1 cellular context compared by ENCODE assay signal in the genomic region with DNA sequence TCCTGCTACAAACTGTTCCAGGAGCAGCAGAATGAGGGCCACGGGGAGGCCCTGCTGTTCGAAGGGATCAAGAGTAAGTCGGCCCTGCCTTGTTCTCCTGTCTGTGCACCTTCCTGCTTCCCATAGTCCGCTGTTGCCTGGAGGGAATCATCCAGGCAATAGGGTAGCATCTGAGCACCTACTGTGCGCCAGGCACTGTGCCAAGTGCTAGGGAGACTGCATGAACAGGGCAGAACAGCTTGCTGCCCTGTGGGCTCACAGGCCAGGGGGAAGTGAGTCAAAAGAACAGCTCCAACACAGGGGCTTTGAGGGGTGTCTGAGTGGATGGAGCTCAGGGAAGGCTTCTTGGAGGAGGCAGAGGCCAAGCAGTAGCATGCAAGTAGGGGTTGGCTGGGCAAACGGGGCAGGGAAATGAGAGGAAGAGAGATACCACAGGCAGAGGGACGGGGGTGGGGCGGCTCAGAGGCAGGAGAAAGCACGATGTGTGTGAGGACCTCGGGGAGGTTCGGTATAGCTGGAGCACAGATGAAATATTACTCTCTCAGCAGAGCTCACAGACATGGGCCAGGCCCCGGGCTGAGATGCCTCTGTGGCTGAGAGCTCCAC.
TF ChIP-seq lines count a peak whose summit lies in the region.

No MANE protein-coding gene starts in this region.

TF ChIP-seq in WTC11, 78 proteins besides CTCF, POLR2A, EP300 and RAD21 (continued from another document):
- TF ChIP-seq AR (CRISPR knock-in tag; IDR thresholded peaks at IDR 0.05) (no peak), TEAD1 (CRISPR knock-in tag; IDR thresholded peaks at IDR 0.05) (no peak), ZNF423 (CRISPR knock-in tag; IDR thresholded peaks at IDR 0.05) (no peak), TCF7 (CRISPR knock-in tag; IDR thresholded peaks at IDR 0.05; ENCODE audit: low read depth) (no peak), ELF4 (CRISPR knock-in tag; IDR thresholded peaks at IDR 0.05; ENCODE audit: low read depth) (no peak), SMAD3 (CRISPR knock-in tag; IDR thresholded peaks at IDR 0.05; ENCODE audit: borderline replicate concordance) (no peak), EMX1 (CRISPR knock-in tag; IDR thresholded peaks at IDR 0.05) (no peak), GTF2I (CRISPR knock-in tag; conservative IDR thresholded peaks at IDR 0.05) (no peak), CREM (CRISPR knock-in tag; IDR thresholded peaks at IDR 0.05) (no peak), ZNF671 (CRISPR knock-in tag; IDR thresholded peaks at IDR 0.05) (no peak), FOXJ3 (CRISPR knock-in tag; IDR thresholded peaks at IDR 0.05; ENCODE audit: borderline replicate concordance) (no peak), SP1 (CRISPR knock-in tag; conservative IDR thresholded peaks at IDR 0.05) (no peak), ETV6 (CRISPR knock-in tag; IDR thresholded peaks at IDR 0.05) (no peak)
- TF ChIP-seq, protein P1, sequence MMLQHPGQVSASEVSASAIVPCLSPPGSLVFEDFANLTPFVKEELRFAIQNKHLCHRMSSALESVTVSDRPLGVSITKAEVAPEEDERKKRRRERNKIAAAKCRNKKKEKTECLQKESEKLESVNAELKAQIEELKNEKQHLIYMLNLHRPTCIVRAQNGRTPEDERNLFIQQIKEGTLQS (CRISPR knock-in tag; conservative IDR thresholded peaks at IDR 0.05) = no peak
